In the genomic region with DNA sequence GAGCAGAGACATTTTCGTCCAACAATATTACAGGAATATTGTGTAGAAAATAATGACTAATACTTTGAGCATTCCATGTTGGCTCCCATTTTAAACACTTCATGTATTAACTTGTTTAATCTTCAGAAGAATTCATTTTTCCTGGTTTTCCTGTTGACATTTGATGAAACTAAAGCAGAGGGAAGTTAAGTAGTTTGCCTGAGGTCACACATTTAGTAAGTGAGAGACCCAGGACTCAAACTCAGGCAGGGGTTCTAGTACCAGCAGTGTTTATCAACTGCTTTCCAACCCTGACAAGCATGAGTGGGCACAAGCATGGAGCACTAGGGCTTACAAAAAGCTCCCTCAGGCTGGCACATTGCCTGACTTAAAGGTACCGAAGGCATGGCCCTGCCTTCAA, we compare ENCODE assay signal across 12 cellular contexts.
DNase-seq lines count a peak whose midpoint lies in the region; ATAC-seq lines count a peak whose summit lies in the region.
"Had no signal": no experiment of that assay in that cellular context is flagged by ENCODE, and none has a peak within 500 bp of the region (broad histone marks: within the 10 kb centered on the region; RNA-seq: fewer than 3 reads in every experiment).

No MANE protein-coding gene starts in this region.

- ATAC-seq in central memory CD8-positive, alpha-beta T cell (replicated peaks; ENCODE audit: extremely low read depth, poor library complexity, severe bottlenecking) = no peak
- ATAC-seq in GM21723 (IDR thresholded peaks at IDR 0.05; ENCODE audit: unreplicated experiment) = no peak

- peaks cover 12% of the 10 kb centered on the region for H3K4me1 Mint-ChIP-seq in central memory CD8-positive, alpha-beta T cell

- intact Hi-C loops in posterior vena cava (cut with DNase I) = no loop called here

- H3K4me3 Mint-ChIP-seq in central memory CD8-positive, alpha-beta T cell = no peak overlapping the region

- H3K27ac Mint-ChIP-seq in central memory CD8-positive, alpha-beta T cell (ENCODE audit: low read depth) = peak overlapping the region; percentile 9

- DNase-seq in A172 (ENCODE audit: low spot score) = peak; percentile 37
- peak; percentile 12 for DNase-seq in LoVo (ENCODE audit: low spot score)
- DNase-seq in central memory CD8-positive, alpha-beta T cell (ENCODE audit: low spot score in 2 of 2) = no peak
- peak; percentile 27 for DNase-seq in left kidney (ENCODE audit: low read depth, low spot score)
- DNase-seq in glomerular visceral epithelial cell (ENCODE audit: extremely low spot score) = no peak
- DNase-seq in cortex of kidney (lab: John Stamatoyannopoulos, UW) = no peak
- DNase-seq in posterior vena cava (ENCODE audit: low spot score) = no peak
- DNase-seq: activated gamma-delta T cell, mesendoderm, SJCRH30, substantia nigra had no signal

- H3K27me3 Mint-ChIP-seq in central memory CD8-positive, alpha-beta T cell = no peaks in the 10 kb centered on the region

- H3K9me3 Mint-ChIP-seq in central memory CD8-positive, alpha-beta T cell = no peaks in the 10 kb centered on the region

- no peaks in the 10 kb centered on the region for H3K36me3 Mint-ChIP-seq in central memory CD8-positive, alpha-beta T cell (ENCODE audit: insufficient read depth)

Comparison
In these comparisons a context has a peak if more than half of its experiments do, and no peak if none do; other contexts are left out.
1. DNase-seq: peak in A172 (single experiment), LoVo (single experiment) and left kidney (single experiment); none in central memory CD8-positive, alpha-beta T cell (0 of 2), glomerular visceral epithelial cell (single experiment), cortex of kidney (single experiment) and posterior vena cava (single experiment).